In the genomic region with DNA sequence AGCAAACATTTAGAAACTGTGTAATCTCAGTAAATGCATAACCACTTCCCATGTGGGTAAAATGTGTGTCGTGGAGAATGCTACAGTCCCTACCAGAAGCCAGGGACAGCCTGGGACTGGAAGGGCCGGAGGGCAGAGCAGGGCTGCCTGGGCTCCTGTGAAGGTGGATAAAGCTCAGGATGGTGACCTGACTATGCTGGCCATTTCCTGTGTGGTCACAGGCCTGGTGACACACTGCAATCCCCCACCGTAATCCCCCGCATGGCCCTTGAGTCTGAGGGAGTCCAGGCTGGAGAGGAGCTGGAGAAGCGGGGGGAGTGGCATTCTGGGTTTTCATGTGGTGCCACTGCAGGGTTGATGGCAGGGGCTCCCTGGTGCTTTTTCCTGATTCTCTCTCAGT, we compare ENCODE assay signal across 23 cellular contexts.
DNase-seq lines count a peak whose midpoint lies in the region; ATAC-seq and TF ChIP-seq lines count a peak whose summit lies in the region.
"Had no signal": no experiment of that assay in that cellular context is flagged by ENCODE, and none has a peak within 500 bp of the region (broad histone marks: within the 10 kb centered on the region; RNA-seq: fewer than 3 reads in every experiment).

No MANE protein-coding gene starts in this region.

- 95% methylated on average over 5 of the region's 5 CpGs for WGBS in esophagus muscularis mucosa

- H3K4me3 ChIP-seq in esophagus muscularis mucosa (no peak overlapping the region), MG63 (no peak overlapping the region)
- H3K4me3 ChIP-seq: A549; BLaER1 treated with 17β-estradiol and CSF1 and Interleukin-3, amounts not matched to agents 10 nM and 100 nM; GM12878; GM23338 had no signal

- no peaks in the 10 kb centered on the region for H3K36me3 Mint-ChIP-seq in osteocyte (ENCODE audit: unreplicated experiment)
- H3K36me3 Mint-ChIP-seq in stimulated activated naive B cell treated with anti-CD40 and anti-IgM and Interleukin-4, amounts not matched to agents 10 μg/mL and 1 μg/mL and 100 μg/mL, for 72 hours: no peaks in the 10 kb centered on the region
- H3K36me3 Mint-ChIP-seq: CD14-positive monocyte; CD8-positive, alpha-beta memory T cell had no signal

- no peaks in the 10 kb centered on the region for H3K4me1 Mint-ChIP-seq in osteocyte (ENCODE audit: unreplicated experiment)
- H3K4me1 Mint-ChIP-seq in stimulated activated naive B cell treated with anti-CD40 and anti-IgM and Interleukin-4, amounts not matched to agents 10 μg/mL and 1 μg/mL and 100 μg/mL, for 72 hours: peaks cover 2 to 4% of the 10 kb centered on the region in 2 donors
- H3K4me1 Mint-ChIP-seq: CD8-positive, alpha-beta memory T cell; GM23338; H9 had no signal

- no peaks in the 10 kb centered on the region for H3K9me3 Mint-ChIP-seq in osteocyte (ENCODE audit: unreplicated experiment)
- H3K9me3 Mint-ChIP-seq in stimulated activated naive B cell treated with anti-CD40 and anti-IgM and Interleukin-4, amounts not matched to agents 10 μg/mL and 1 μg/mL and 100 μg/mL, for 72 hours: no peaks in the 10 kb centered on the region
- H3K9me3 Mint-ChIP-seq: CD4-positive, alpha-beta T cell; GM23338 had no signal

- H3K27ac Mint-ChIP-seq in osteocyte (ENCODE audit: unreplicated experiment): no peak overlapping the region
- no peak overlapping the region for H3K27ac Mint-ChIP-seq in stimulated activated naive B cell treated with anti-CD40 and anti-IgM and Interleukin-4, amounts not matched to agents 10 μg/mL and 1 μg/mL and 100 μg/mL, for 72 hours
- H3K27ac Mint-ChIP-seq: CD14-positive monocyte; CD4-positive, alpha-beta T cell; CD8-positive, alpha-beta memory T cell; GM23338; H9 had no signal

- H3K27ac ChIP-seq in esophagus muscularis mucosa (replicated peaks in 1 of 4): no peak overlapping the region
- H3K27ac ChIP-seq: A549; BLaER1 treated with 17β-estradiol and CSF1 and Interleukin-3, amounts not matched to agents 10 nM and 100 nM had no signal

- intact Hi-C loops in esophagus muscularis mucosa (cut with DNase I) (no loop called here), sciatic nerve (cut with DNase I) (no loop called here)

- H3K9me3 ChIP-seq in esophagus muscularis mucosa: no peaks in the 10 kb centered on the region
- no peaks in the 10 kb centered on the region for H3K9me3 ChIP-seq in MG63
- H3K9me3 ChIP-seq: A549; BE2C; BLaER1 treated with 17β-estradiol and CSF1 and Interleukin-3, amounts not matched to agents 10 nM and 100 nM had no signal

- H3K4me1 ChIP-seq in esophagus muscularis mucosa: no peaks in the 10 kb centered on the region
- H3K4me1 ChIP-seq: BE2C had no signal

- H3K36me3 ChIP-seq in esophagus muscularis mucosa (no peaks in the 10 kb centered on the region), MG63 (no peaks in the 10 kb centered on the region)
- H3K36me3 ChIP-seq: BE2C; BLaER1 treated with 17β-estradiol and CSF1 and Interleukin-3, amounts not matched to agents 10 nM and 100 nM had no signal

- TF ChIP-seq CTCF in esophagus muscularis mucosa (IDR thresholded peaks at IDR 0.05): no peak
- no peak for TF ChIP-seq CTCF in osteocyte (IDR thresholded peaks at IDR 0.05)

- peaks cover 3% of the 10 kb centered on the region for H3K27me3 Mint-ChIP-seq in osteocyte (ENCODE audit: unreplicated experiment)
- no peaks in the 10 kb centered on the region for H3K27me3 Mint-ChIP-seq in stimulated activated naive B cell treated with anti-CD40 and anti-IgM and Interleukin-4, amounts not matched to agents 10 μg/mL and 1 μg/mL and 100 μg/mL, for 72 hours

- H3K4me3 Mint-ChIP-seq in osteocyte (ENCODE audit: unreplicated experiment): no peak overlapping the region
- no peak overlapping the region for H3K4me3 Mint-ChIP-seq in stimulated activated naive B cell treated with anti-CD40 and anti-IgM and Interleukin-4, amounts not matched to agents 10 μg/mL and 1 μg/mL and 100 μg/mL, for 72 hours
- H3K4me3 Mint-ChIP-seq: CD14-positive monocyte; CD4-positive, alpha-beta T cell; CD8-positive, alpha-beta memory T cell; GM23338; H9 had no signal

- peak; percentile 10 for DNase-seq in ELR (ENCODE audit: low read depth)
- DNase-seq in esophagus muscularis mucosa (ENCODE audit: extremely low spot score): peak; percentile 70
- DNase-seq in osteocyte (ENCODE audit: extremely low spot score, unreplicated experiment): peak; percentile 75
- DNase-seq in stimulated activated naive B cell treated with anti-CD40 and anti-IgM and Interleukin-4, amounts not matched to agents 10 μg/mL and 1 μg/mL and 100 μg/mL, for 72 hours: no peak
- DNase-seq in MG63: no peak
- DNase-seq in sciatic nerve (ENCODE audit: low spot score): no peak
- DNase-seq: 8988T; ACHN; AML-193; BE2C; CD4-positive, alpha-beta T cell; CD8-positive, alpha-beta memory T cell; DMS 273 treated with DMSO at 0.1 percent for 48 hours; DMS79 treated with DMSO at 0.1 percent for 48 hours; GDM1; H9 had no signal

- no peak for ATAC-seq in HG03039 (IDR thresholded peaks at IDR 0.05; ENCODE audit: unreplicated experiment)
- no peak for ATAC-seq in stimulated activated naive B cell treated with anti-CD40 and anti-IgM and Interleukin-4, amounts not matched to agents 10 μg/mL and 1 μg/mL and 100 μg/mL, for 72 hours (replicated peaks)
- ATAC-seq in sciatic nerve: no peak
- ATAC-seq: A549, GM12878, GM23338, HCT116 had no signal

- no peak for TF ChIP-seq POLR2A in esophagus muscularis mucosa (IDR thresholded peaks at IDR 0.05; ENCODE audit: low read depth)

- no peak for TF ChIP-seq EP300 in esophagus muscularis mucosa (IDR thresholded peaks at IDR 0.05)

- no peaks in the 10 kb centered on the region for H3K27me3 ChIP-seq in esophagus muscularis mucosa
- no peaks in the 10 kb centered on the region for H3K27me3 ChIP-seq in MG63
- H3K27me3 ChIP-seq: BE2C; BLaER1 treated with 17β-estradiol and CSF1 and Interleukin-3, amounts not matched to agents 10 nM and 100 nM had no signal

Comparison
In these comparisons a context has a peak if more than half of its experiments do, and no peak if none do; other contexts are left out.
1. DNase-seq: peak in ELR (single experiment), esophagus muscularis mucosa (single experiment) and osteocyte (single experiment); none in stimulated activated naive B cell treated with anti-CD40 and anti-IgM and Interleukin-4, amounts not matched to agents 10 μg/mL and 1 μg/mL and 100 μg/mL, for 72 hours (single experiment), MG63 (single experiment) and sciatic nerve (single experiment).